8 cellular contexts compared by ENCODE assay signal in the genomic region with DNA sequence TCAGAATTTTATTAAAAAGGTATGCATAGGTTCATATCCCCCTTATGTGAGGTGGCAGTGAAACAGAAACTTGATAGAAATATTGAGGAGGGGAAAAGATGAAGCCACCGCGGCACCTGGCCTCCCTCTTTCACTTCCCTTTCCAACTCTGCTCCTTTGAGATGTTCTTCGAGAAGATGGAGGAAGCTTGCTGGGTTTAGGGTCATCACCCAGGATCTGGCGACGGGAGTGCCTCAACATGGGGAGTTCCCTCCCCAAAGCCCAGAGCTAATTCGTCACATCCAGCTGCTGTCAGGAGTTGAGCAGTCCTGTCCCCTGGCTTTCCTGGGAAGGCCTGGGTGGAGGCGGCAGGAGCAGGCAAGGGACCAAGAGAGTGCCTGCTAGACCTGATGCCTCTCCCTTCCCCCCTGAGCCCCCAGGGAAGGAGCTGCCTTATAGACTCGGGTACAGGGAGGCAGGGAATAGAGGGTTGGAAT. TPM values are rescaled to one million over a fixed set of nuclear protein-coding genes. Genes with fewer than 3 reads are reported as not detected.
DNase-seq lines count a peak whose midpoint lies in the region; ATAC-seq and TF ChIP-seq lines count a peak whose summit lies in the region.

No MANE protein-coding gene starts in this region.

- no peak overlapping the region for H2AFZ ChIP-seq in neural progenitor cell (replicated peaks)

- H3K27me3 Mint-ChIP-seq in activated naive CD8-positive, alpha-beta T cell treated with anti-CD3 and anti-CD28 coated beads for 36 hours, result no peaks in the 10 kb centered on the region
- peaks cover 4% of the 10 kb centered on the region for H3K27me3 Mint-ChIP-seq in neural progenitor cell (ENCODE audit: insufficient read depth, low read depth)

- peaks cover 75% of the 10 kb centered on the region for H3K4me1 Mint-ChIP-seq in activated naive CD8-positive, alpha-beta T cell treated with anti-CD3 and anti-CD28 coated beads for 36 hours
- peaks cover 44% of the 10 kb centered on the region for H3K4me1 Mint-ChIP-seq in neural progenitor cell

- TF ChIP-seq CTCF in 22Rv1 (IDR thresholded peaks at IDR 0.05) (no peak), neural progenitor cell (IDR thresholded peaks at IDR 0.05) (no peak)

- no peak overlapping the region for H3K4me3 ChIP-seq in neural progenitor cell

- H3K36me3 ChIP-seq in neural progenitor cell, result no peaks in the 10 kb centered on the region

- peak overlapping the region; percentile 95 for H3K27ac Mint-ChIP-seq in activated naive CD8-positive, alpha-beta T cell treated with anti-CD3 and anti-CD28 coated beads for 36 hours
- peak overlapping the region; percentile 22 for H3K27ac Mint-ChIP-seq in neural progenitor cell

- peak; percentile 37 for ATAC-seq in GM19025 (IDR thresholded peaks at IDR 0.05; ENCODE audit: low read depth, unreplicated experiment)
- ATAC-seq in HG03175 (IDR thresholded peaks at IDR 0.05; ENCODE audit: unreplicated experiment), result peak; percentile 49

- H3K4me2 ChIP-seq in neural progenitor cell, result peak overlapping the region; percentile 33

- peak overlapping the region; percentile 67 for H3K27ac ChIP-seq in 22Rv1
- H3K27ac ChIP-seq in neural progenitor cell, result no peak overlapping the region

- H3K79me2 ChIP-seq in neural progenitor cell (ENCODE audit: low read depth), result peaks cover 58% of the 10 kb centered on the region

- H4K20me1 ChIP-seq in neural progenitor cell (ENCODE audit: low read depth), result peaks cover 75% of the 10 kb centered on the region

- H3K4me1 ChIP-seq in neural progenitor cell, result peaks cover 42% of the 10 kb centered on the region

- no peaks in the 10 kb centered on the region for H3K9me3 Mint-ChIP-seq in activated naive CD8-positive, alpha-beta T cell treated with anti-CD3 and anti-CD28 coated beads for 36 hours
- no peaks in the 10 kb centered on the region for H3K9me3 Mint-ChIP-seq in neural progenitor cell

- H3K36me3 Mint-ChIP-seq in activated naive CD8-positive, alpha-beta T cell treated with anti-CD3 and anti-CD28 coated beads for 36 hours, result peaks cover 6% of the 10 kb centered on the region
- no peaks in the 10 kb centered on the region for H3K36me3 Mint-ChIP-seq in neural progenitor cell

- H3K9ac ChIP-seq in neural progenitor cell, result no peak overlapping the region

- H3K4me3 Mint-ChIP-seq in activated naive CD8-positive, alpha-beta T cell treated with anti-CD3 and anti-CD28 coated beads for 36 hours, result peak overlapping the region; percentile 78
- no peak overlapping the region for H3K4me3 Mint-ChIP-seq in neural progenitor cell

- no peak for DNase-seq in activated naive CD8-positive, alpha-beta T cell treated with anti-CD3 and anti-CD28 coated beads for 36 hours
- DNase-seq in neural progenitor cell (ENCODE audit: low spot score), result no peak
- no peak for DNase-seq in KG1 (lab: John Stamatoyannopoulos, UW)
- DNase-seq in mucosa of gallbladder (ENCODE audit: low spot score), result no peak
- no peak for DNase-seq in NCI-H526 treated with DMSO at 0.1 percent for 48 hours (lab: John Stamatoyannopoulos, UW)

- H3K9me3 ChIP-seq in neural progenitor cell (ENCODE audit: low read depth), result no peaks in the 10 kb centered on the region

- peaks cover 38% of the 10 kb centered on the region for H3F3A ChIP-seq in neural progenitor cell (ENCODE audit: low read depth)

- peaks cover 9% of the 10 kb centered on the region for H3K27me3 ChIP-seq in neural progenitor cell

RNA-seq across cellular contexts. Expression of a gene that starts 29.1 kb away (rescaled TPM):
- total RNA-seq in activated naive CD8-positive, alpha-beta T cell treated with anti-CD3 and anti-CD28 coated beads for 36 hours, result 10 to 100 TPM; 17.4 to 18.5 TPM
- total RNA-seq in neural progenitor cell (ENCODE audit: low replicate concordance) (12.1 and 13.1 TPM in 2 replicates), mucosa of gallbladder (74.3 TPM)
